Comparison of ENCODE assay signal across 8 cellular contexts in genomic region chr19:50512112-50512998, GRCh38. TPM values are rescaled to one million over a fixed set of nuclear protein-coding genes. Genes with fewer than 3 reads are reported as not detected.
DNase-seq lines count a peak whose midpoint lies in the region; ATAC-seq and TF ChIP-seq lines count a peak whose summit lies in the region.
"Had no signal": no experiment of that assay in that cellular context is flagged by ENCODE, and none has a peak within 500 bp of the region (broad histone marks: within the 10 kb centered on the region; RNA-seq: fewer than 3 reads in every experiment).

No MANE protein-coding gene starts in this region.

- H3K4me1 Mint-ChIP-seq in endodermal cell, result peaks cover 1% of the 10 kb centered on the region

- DNase-seq in SK-N-SH (no peak), endodermal cell (no peak), spleen (peak; percentile 89), COR-L47 (lab: John Stamatoyannopoulos, UW) (no peak)
- DNase-seq: ACHN; activated T-cell treated with anti-CD3 and anti-CD28 coated beads, Interleukin-2, amount 50 U/mL, for 4 hours had no signal

- TF ChIP-seq RAD21 in SK-N-SH (IDR thresholded peaks at IDR 0.05; ENCODE audit: low read length), result no peak

- peaks cover 14% of the 10 kb centered on the region; the same call in 1 of the 2 replicates for H3K79me2 ChIP-seq in SK-N-SH (ENCODE audit: insufficient read depth)

- H3K9ac ChIP-seq in SK-N-SH, result peak overlapping the region; percentile 57; the same call in 1 of the 2 replicates
- no peak overlapping the region for H3K9ac ChIP-seq in endodermal cell (ENCODE audit: extremely low read depth, low read length, poor library complexity, severe bottlenecking)

- CTCF ChIA-PET in SK-N-SH (lab: Yijun Ruan, JAX), result interaction anchor here (1.1 to 6.1 kb wide), 4 partner anchors 10 to 44 kb away, joined by 3 to 54 read pairs (median 8); no protein-coding TSS in a partner anchor

- H3K4me2 ChIP-seq in SK-N-SH, result peak overlapping the region; percentile 70

- H3K27me3 Mint-ChIP-seq in endodermal cell (ENCODE audit: insufficient read depth), result peaks cover 43% of the 10 kb centered on the region

- TF ChIP-seq EP300 in SK-N-SH (IDR thresholded peaks at IDR 0.05; ENCODE audit: borderline replicate concordance in 1 of 2, low read depth in 1 of 2, low read length in 1 of 2), result no peak

- TF ChIP-seq POLR2A in spleen (IDR thresholded peaks at IDR 0.05), result no peak

- POLR2A ChIA-PET in SK-N-SH (lab: Yijun Ruan, JAX), result interaction anchor here (2.5 kb wide), 1 partner anchor 143 kb away, joined by 7 read pairs; no protein-coding TSS in a partner anchor

- intact Hi-C loops in spleen (cut with DNase I; ENCODE audit: low total_unique reads), result no loop called here

- H3K36me3 Mint-ChIP-seq in endodermal cell (ENCODE audit: low read depth), result no peaks in the 10 kb centered on the region

- H3K4me1 ChIP-seq in SK-N-SH (ENCODE audit: control insufficient read depth in 1 of 2, insufficient read depth in 2 of 2, low read depth in 1 of 2, low read length in 1 of 2) (peaks cover 0 to 41% of the 10 kb centered on the region in 2 experiments; a peak in 1 of 4 replicates), endodermal cell (ENCODE audit: control insufficient read depth, insufficient read depth, low read length) (no peaks in the 10 kb centered on the region), spleen (peaks cover 0 to 20% (median 13%) of the 10 kb centered on the region in 6 donors)

- no peaks in the 10 kb centered on the region for H3F3A ChIP-seq in SK-N-SH (replicated peaks; ENCODE audit: insufficient read depth)

- H3K9me3 ChIP-seq in SK-N-SH (no peaks in the 10 kb centered on the region), endodermal cell (ENCODE audit: control insufficient read depth, low read length) (no peaks in the 10 kb centered on the region), spleen (no peaks in the 10 kb centered on the region)

- no peak for TF ChIP-seq CTCF in SK-N-SH (IDR thresholded peaks at IDR 0.05)
- TF ChIP-seq CTCF in endodermal cell (conservative IDR thresholded peaks at IDR 0.05), result no peak
- TF ChIP-seq CTCF in spleen (IDR thresholded peaks at IDR 0.05 in 8 of 11, conservative IDR thresholded peaks at IDR 0.05 in 3 of 11), result no peak

- peak overlapping the region; percentile 70 for H3K4me3 Mint-ChIP-seq in endodermal cell

- no peaks in the 10 kb centered on the region for H3K9me2 ChIP-seq in SK-N-SH

- H3K4me3 ChIP-seq in SK-N-SH (ENCODE audit: low read depth in 2 of 2, low read length in 1 of 2), result peak overlapping the region in 1 of 2 experiments; percentile 83; a peak in 3 of 4 replicates
- no peak overlapping the region for H3K4me3 ChIP-seq in endodermal cell (ENCODE audit: low read length)
- peak overlapping the region in 4 of 8 donors; percentile 59 to 81 (median 66) for H3K4me3 ChIP-seq in spleen

- H3K27ac ChIP-seq in SK-N-SH (ENCODE audit: low read depth in 2 of 2, low read length in 1 of 2) (peak overlapping the region; percentile 71 to 98; a peak in 3 of 4 replicates), endodermal cell (ENCODE audit: low read depth, low read length) (peak overlapping the region; percentile 97), spleen (peak overlapping the region in 3 of 8 donors; percentile 89 to 90 (median 89))

- H3K27me3 ChIP-seq in SK-N-SH (ENCODE audit: insufficient read depth), result no peaks in the 10 kb centered on the region
- no peaks in the 10 kb centered on the region for H3K27me3 ChIP-seq in endodermal cell (ENCODE audit: control insufficient read depth, insufficient read depth, low read length, poor library complexity, severe bottlenecking)
- peaks cover 0 to 39% (median 2%) of the 10 kb centered on the region in 7 donors for H3K27me3 ChIP-seq in spleen (replicated peaks in 1 of 7)

- 77% methylated on average over 20 of the region's 36 CpGs for WGBS in SK-N-SH (ENCODE audit: low lambda C conversion rate)
- WGBS in endodermal cell (ENCODE audit: insufficient coverage in 1 of 2, insufficient read length in 1 of 2), 2 experiments, result 92 to 99% methylated on average over 14 to 36 of the region's 36 CpGs
- WGBS in spleen, 5 donors, result 88 to 93% (median 91%) methylated on average over 30 to 36 of the region's 36 CpGs

- H3K9me3 Mint-ChIP-seq in endodermal cell, result no peaks in the 10 kb centered on the region
- H3K9me3 Mint-ChIP-seq: activated T-cell treated with anti-CD3 and anti-CD28 coated beads, Interleukin-2, amount 50 U/mL, for 4 hours had no signal

- H3K27ac Mint-ChIP-seq in endodermal cell, result no peak overlapping the region

- H4K20me1 ChIP-seq in SK-N-SH (ENCODE audit: insufficient read depth), result no peaks in the 10 kb centered on the region

- H3K36me3 ChIP-seq in SK-N-SH (replicated peaks in 1 of 2; ENCODE audit: control insufficient read depth in 1 of 2, insufficient read depth in 2 of 2, low read length in 1 of 2), result no peaks in the 10 kb centered on the region
- no peaks in the 10 kb centered on the region for H3K36me3 ChIP-seq in endodermal cell (ENCODE audit: control insufficient read depth, insufficient read depth, low read length)
- no peaks in the 10 kb centered on the region for H3K36me3 ChIP-seq in spleen

- H2AFZ ChIP-seq in SK-N-SH (ENCODE audit: low read depth), result no peak overlapping the region

- ATAC-seq in SK-N-SH treated with all-trans-retinoic acid at 6 μM for 48 hours (no peak), HG03442 (IDR thresholded peaks at IDR 0.05; ENCODE audit: unreplicated experiment) (no peak)

TF ChIP-seq in SK-N-SH, 30 proteins besides CTCF, POLR2A, EP300 and RAD21 (continues in another document):
- TF ChIP-seq TEAD4 (IDR thresholded peaks at IDR 0.05; ENCODE audit: borderline replicate concordance, insufficient read depth) (no peak), FOXM1 (IDR thresholded peaks at IDR 0.05; ENCODE audit: low read depth) (no peak), TCF12 (IDR thresholded peaks at IDR 0.05) (no peak), MXI1 (IDR thresholded peaks at IDR 0.05; ENCODE audit: low read depth, low read length) (no peak), JUND (IDR thresholded peaks at IDR 0.05) (no peak)

TF ChIP-seq in SK-N-SH treated with all-trans-retinoic acid at 6 μM for 48 hours, 23 proteins besides CTCF, POLR2A, EP300 and RAD21 (continues in another document):
- TF ChIP-seq SNAI2 (CRISPR knock-in tag; IDR thresholded peaks at IDR 0.05) (no peak), OSR1 (CRISPR knock-in tag; IDR thresholded peaks at IDR 0.05) (no peak), ZC3H10 (CRISPR knock-in tag; IDR thresholded peaks at IDR 0.05) (no peak), CREB5 (CRISPR knock-in tag; IDR thresholded peaks at IDR 0.05; ENCODE audit: low read depth) (no peak)

RNA-seq across cellular contexts. Expression of gene ASPDH, which starts 1.4 kb away (rescaled TPM):
- polyA plus RNA-seq in SK-N-SH (2012; rRNA removed) (0.07 and 0.32 TPM in 2 replicates), spleen (not detected)
- polyA plus RNA-seq in SK-N-SH (2012; cell fraction: cytosol; rRNA removed), result 0.17 and 0.25 TPM in 2 replicates
- polyA plus RNA-seq in SK-N-SH (2012; cell fraction: nucleus; rRNA removed), result 0.17 and 0.56 TPM in 2 replicates
- total RNA-seq in endodermal cell (not detected), spleen (not detected)
- not detected for polyA plus RNA-seq in endodermal cell (2013, experiment 1 of 2)
- polyA plus RNA-seq in endodermal cell (2013, experiment 2 of 2), result not detected
- total RNA-seq: activated T-cell treated with anti-CD3 and anti-CD28 coated beads, Interleukin-2, amount 50 U/mL, for 4 hours had no signal

RNA-seq across cellular contexts. Expression of gene JOSD2, which starts 1.4 kb away (rescaled TPM):
- 71.5 and 81.2 TPM in 2 replicates for polyA plus RNA-seq in SK-N-SH (2012; rRNA removed)
- polyA plus RNA-seq in SK-N-SH (2012; cell fraction: cytosol; rRNA removed), result 38.1 and 57.4 TPM in 2 replicates
- polyA plus RNA-seq in SK-N-SH (2012; cell fraction: nucleus; rRNA removed), result 54.2 and 76.0 TPM in 2 replicates
- total RNA-seq in endodermal cell, result 10 to 100 TPM; 12.1 to 13.7 TPM
- polyA plus RNA-seq in endodermal cell (2013, experiment 1 of 2), result 5.6 TPM
- 4.8 TPM for polyA plus RNA-seq in endodermal cell (2013, experiment 2 of 2)
- total RNA-seq in spleen, result 10 to 100 TPM; 21.4 to 32.1 (median 29.0) TPM
- 10 to 100 TPM; 39.2 to 54.3 (median 42.4) TPM for polyA plus RNA-seq in spleen

RNA-seq across cellular contexts. Expression of gene GARIN5A, which starts 35.7 kb away (rescaled TPM):
- polyA plus RNA-seq in SK-N-SH (2012; rRNA removed) (1.1 and 1.3 TPM in 2 replicates), spleen (1 to 10 TPM in 1 of 3 donors, under 1 TPM in 2; 0.42 to 1.4 (median 0.48) TPM)
- polyA plus RNA-seq in SK-N-SH (2012; cell fraction: cytosol; rRNA removed), result 0.63 and 0.73 TPM in 2 replicates
- polyA plus RNA-seq in SK-N-SH (2012; cell fraction: nucleus; rRNA removed), result 0.80 and 1.00 TPM in 2 replicates
- total RNA-seq in endodermal cell (1 to 10 TPM; 8.3 to 9.5 TPM), spleen (under 1 TPM in 1 of 7 donors, not detected in 6; 0.61 TPM)
- polyA plus RNA-seq in endodermal cell (2013, experiment 1 of 2), result 1.7 TPM
- 2.4 TPM for polyA plus RNA-seq in endodermal cell (2013, experiment 2 of 2)

RNA-seq across cellular contexts. Expression of gene EMC10, which starts 36.0 kb away (rescaled TPM):
- polyA plus RNA-seq in SK-N-SH (2012; rRNA removed) (218 and 219 TPM in 2 replicates), spleen (10 to 100 TPM; 31.0 to 61.1 (median 50.5) TPM)
- 127 and 185 TPM in 2 replicates for polyA plus RNA-seq in SK-N-SH (2012; cell fraction: cytosol; rRNA removed)
- polyA plus RNA-seq in SK-N-SH (2012; cell fraction: nucleus; rRNA removed), result 80.6 and 85.4 TPM in 2 replicates
- total RNA-seq in endodermal cell (100 to 1,000 TPM; 119 to 123 TPM), spleen (10 to 100 TPM; 53.0 to 72.6 (median 62.5) TPM)
- polyA plus RNA-seq in endodermal cell (2013, experiment 1 of 2), result 88.6 TPM
- 88.0 TPM for polyA plus RNA-seq in endodermal cell (2013, experiment 2 of 2)

RNA-seq across cellular contexts. Expression of gene LRRC4B, which starts 55.9 kb away (rescaled TPM):
- 5.4 and 6.9 TPM in 2 replicates for polyA plus RNA-seq in SK-N-SH (2012; rRNA removed)
- polyA plus RNA-seq in SK-N-SH (2012; cell fraction: cytosol; rRNA removed), result 2.5 and 6.5 TPM in 2 replicates
- polyA plus RNA-seq in SK-N-SH (2012; cell fraction: nucleus; rRNA removed), result 5.2 and 6.2 TPM in 2 replicates
- 1 to 10 TPM; 2.3 to 7.0 TPM for total RNA-seq in endodermal cell
- polyA plus RNA-seq in endodermal cell (2013, experiment 1 of 2), result 48.9 TPM
- 53.8 TPM for polyA plus RNA-seq in endodermal cell (2013, experiment 2 of 2)
- 1 to 10 TPM in 4 of 7 donors, under 1 TPM in 3; 0.20 to 2.3 (median 1.0) TPM for total RNA-seq in spleen
- polyA plus RNA-seq in spleen, result 1 to 10 TPM in 1 of 3 donors, under 1 TPM in 2; 0.30 to 1.0 (median 0.90) TPM
- total RNA-seq: activated T-cell treated with anti-CD3 and anti-CD28 coated beads, Interleukin-2, amount 50 U/mL, for 4 hours had no signal

Comparison
In these comparisons a context has a peak if more than half of its experiments do, and no peak if none do; other contexts are left out.
1. RNA of gene GARIN5A, which starts 35.7 kb away (total RNA-seq): 8.3 to 9.5 TPM in endodermal cell; 0.61 TPM in spleen; every median in the first group is over 4 times any median in the second.